ENCODE assay signal across 1 cellular context in the genomic region with DNA sequence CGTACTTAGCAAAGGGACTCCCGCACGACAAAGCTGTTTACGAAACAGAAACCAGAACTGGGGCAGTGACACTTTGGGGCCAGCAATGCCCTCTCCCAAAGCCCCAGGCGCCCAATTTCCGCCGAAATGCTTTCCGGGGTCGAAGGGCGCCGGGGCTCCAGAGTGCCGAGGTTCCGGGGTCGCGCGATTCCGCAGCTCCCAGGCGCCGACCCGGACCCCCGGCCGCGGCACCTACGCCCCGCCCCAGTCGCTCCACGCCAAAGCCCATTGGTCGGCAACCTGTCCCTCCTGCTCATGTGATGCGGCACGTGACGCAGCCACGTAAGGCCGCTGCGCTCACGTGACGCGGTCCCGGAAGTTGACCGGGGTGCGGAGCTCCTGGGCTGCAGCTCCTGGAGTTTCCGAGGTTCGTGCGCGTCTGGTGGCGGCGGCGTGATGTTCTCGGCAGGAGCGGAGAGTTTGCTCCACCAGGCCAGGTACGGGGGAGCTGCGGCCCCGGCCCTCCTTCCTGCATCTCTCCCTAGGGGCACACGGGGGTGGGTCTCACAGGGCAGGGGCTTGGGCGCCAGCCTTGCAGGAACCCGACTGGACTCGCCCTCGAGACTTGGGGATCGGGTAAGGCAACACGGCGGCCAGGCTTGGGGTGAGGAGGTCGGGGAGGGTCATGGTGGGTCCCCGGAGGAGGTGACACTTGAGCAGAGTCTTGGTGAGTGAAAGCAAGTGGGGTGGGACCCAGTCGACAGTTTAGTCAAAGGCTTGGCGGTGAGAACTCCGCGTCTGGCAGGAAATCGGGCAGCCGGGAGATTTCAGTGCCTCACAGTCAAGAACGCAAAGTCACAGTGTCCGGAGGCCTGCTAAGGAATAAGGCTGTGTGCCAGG.
A peak's percentile ranks its signal among the peaks of the same experiment; 100 is the strongest.
TF ChIP-seq lines count a peak whose summit lies in the region.

A gene with protein sequence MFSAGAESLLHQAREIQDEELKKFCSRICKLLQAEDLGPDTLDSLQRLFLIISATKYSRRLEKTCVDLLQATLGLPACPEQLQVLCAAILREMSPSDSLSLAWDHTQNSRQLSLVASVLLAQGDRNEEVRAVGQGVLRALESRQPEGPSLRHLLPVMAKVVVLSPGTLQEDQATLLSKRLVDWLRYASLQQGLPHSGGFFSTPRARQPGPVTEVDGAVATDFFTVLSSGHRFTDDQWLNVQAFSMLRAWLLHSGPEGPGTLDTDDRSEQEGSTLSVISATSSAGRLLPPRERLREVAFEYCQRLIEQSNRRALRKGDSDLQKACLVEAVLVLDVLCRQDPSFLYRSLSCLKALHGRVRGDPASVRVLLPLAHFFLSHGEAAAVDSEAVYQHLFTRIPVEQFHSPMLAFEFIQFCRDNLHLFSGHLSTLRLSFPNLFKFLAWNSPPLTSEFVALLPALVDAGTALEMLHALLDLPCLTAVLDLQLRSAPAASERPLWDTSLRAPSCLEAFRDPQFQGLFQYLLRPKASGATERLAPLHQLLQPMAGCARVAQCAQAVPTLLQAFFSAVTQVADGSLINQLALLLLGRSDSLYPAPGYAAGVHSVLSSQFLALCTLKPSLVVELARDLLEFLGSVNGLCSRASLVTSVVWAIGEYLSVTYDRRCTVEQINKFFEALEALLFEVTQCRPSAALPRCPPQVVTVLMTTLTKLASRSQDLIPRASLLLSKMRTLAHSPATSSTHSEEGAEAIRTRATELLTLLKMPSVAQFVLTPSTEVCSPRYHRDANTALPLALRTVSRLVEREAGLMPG (plus strand): TSS at position 343 of the 879 bp plus-strand sequence. CDS start 93 bp downstream, at position 436.

TF ChIP-seq in K562, 482 proteins besides CTCF, POLR2A, EP300 and RAD21 (continued from another document and continues in another):
- TF ChIP-seq, protein P1, sequence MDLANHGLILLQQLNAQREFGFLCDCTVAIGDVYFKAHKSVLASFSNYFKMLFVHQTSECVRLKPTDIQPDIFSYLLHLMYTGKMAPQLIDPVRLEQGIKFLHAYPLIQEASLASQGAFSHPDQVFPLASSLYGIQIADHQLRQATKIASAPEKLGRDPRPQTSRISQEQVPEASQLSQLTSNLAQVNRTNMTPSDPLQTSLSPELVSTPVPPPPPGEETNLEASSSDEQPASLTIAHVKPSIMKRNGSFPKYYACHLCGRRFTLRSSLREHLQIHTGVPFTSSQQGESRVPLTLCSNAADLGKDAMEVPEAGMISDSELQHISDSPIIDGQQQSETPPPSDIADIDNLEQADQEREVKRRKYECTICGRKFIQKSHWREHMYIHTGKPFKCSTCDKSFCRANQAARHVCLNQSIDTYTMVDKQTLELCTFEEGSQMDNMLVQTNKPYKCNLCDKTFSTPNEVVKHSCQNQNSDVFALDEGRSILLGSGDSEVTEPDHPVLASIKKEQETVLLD (IDR thresholded peaks at IDR 0.05) = peak; percentile 50; the same call in 1 of the 2 replicates
- TF ChIP-seq ATF1 (CRISPR knock-in tag; IDR thresholded peaks at IDR 0.05) (no peak), ATF1 (tag; IDR thresholded peaks at IDR 0.05) (peak; percentile 97), ZKSCAN1 (IDR thresholded peaks at IDR 0.05; ENCODE audit: low read depth, low read length) (peak; percentile 8; the same call in 1 of the 2 replicates), ZKSCAN8 (CRISPR knock-in tag; IDR thresholded peaks at IDR 0.05) (no peak), ETV6 (IDR thresholded peaks at IDR 0.05; ENCODE audit: borderline replicate concordance in 1 of 2, low read depth in 2 of 2, low read length in 1 of 2) (no peak), ETV6 (CRISPR knock-in tag; IDR thresholded peaks at IDR 0.05; ENCODE audit: borderline replicate concordance) (no peak), U2AF1 (optimal IDR thresholded peaks at IDR 0.05; ENCODE audit: low read depth, low read length) (peak; percentile 23), RHOXF2B (CRISPR knock-in tag; conservative IDR thresholded peaks at IDR 0.05) (peak; percentile 50; the same call in 1 of the 2 replicates), RBBP5 (IDR thresholded peaks at IDR 0.05; ENCODE audit: borderline replicate concordance, insufficient read depth, low read length, poor library complexity, severe bottlenecking) (peak; percentile 88), TAF9B (IDR thresholded peaks at IDR 0.05; ENCODE audit: partially characterized antibody) (peak; percentile 85), KDM2B (CRISPR knock-in tag; IDR thresholded peaks at IDR 0.05) (peak; percentile 44; the same call in 1 of the 2 replicates), ZSCAN29 (IDR thresholded peaks at IDR 0.05) (0 out of 2 replicates have a peak, but pooled peaks have one; percentile 20), ZBTB12 (CRISPR knock-in tag; IDR thresholded peaks at IDR 0.05) (peak; percentile 72), SREBF1 (IDR thresholded peaks at IDR 0.05; ENCODE audit: borderline replicate concordance, low read depth, low read length) (peak; percentile 97), KDM4B (IDR thresholded peaks at IDR 0.05; ENCODE audit: borderline replicate concordance in 2 of 2, low read depth in 1 of 2) (peak in 1 of 2 experiments; percentile 95; a peak in 1 of 4 replicates), NR2C2 (CRISPR knock-in tag; IDR thresholded peaks at IDR 0.05) (peak; percentile 90), NR2C2 (tag; IDR thresholded peaks at IDR 0.05) (peak; percentile 99), GTF2F1 (IDR thresholded peaks at IDR 0.05; ENCODE audit: low read depth, low read length) (no peak), SP1 (CRISPR knock-in tag; IDR thresholded peaks at IDR 0.05) (peak; percentile 74), ZFP1 (CRISPR knock-in tag; IDR thresholded peaks at IDR 0.05) (no peak), CXXC5 (CRISPR knock-in tag; IDR thresholded peaks at IDR 0.05) (peak; percentile 100), HDGF (IDR thresholded peaks at IDR 0.05) (no peak), FIP1L1 (IDR thresholded peaks at IDR 0.05; ENCODE audit: low read depth, low read length, poor library complexity, severe bottlenecking) (peak; percentile 76), SUPT5H (IDR thresholded peaks at IDR 0.05) (peak; percentile 82), GABPA (tag; conservative IDR thresholded peaks at IDR 0.05; ENCODE audit: low read depth) (peak; percentile 94), LEF1 (IDR thresholded peaks at IDR 0.05) (peak; percentile 88), TBP (optimal IDR thresholded peaks at IDR 0.05; ENCODE audit: low read depth, low read length) (peak; percentile 60), ZNF175 (CRISPR knock-in tag; IDR thresholded peaks at IDR 0.05; ENCODE audit: low read depth) (0 out of 2 replicates have a peak, but pooled peaks have one; percentile 37), TCF7 (IDR thresholded peaks at IDR 0.05; ENCODE audit: borderline replicate concordance) (peak; percentile 56; the same call in 1 of the 2 replicates), SAFB2 (IDR thresholded peaks at IDR 0.05; ENCODE audit: borderline replicate concordance, low read depth, low read length, severe bottlenecking) (no peak), HCFC1 (IDR thresholded peaks at IDR 0.05; ENCODE audit: low read depth, low read length) (peak; percentile 72), SP2 (IDR thresholded peaks at IDR 0.05; ENCODE audit: extremely low read depth, low read depth, low read length, poor library complexity, severe bottlenecking) (peak; percentile 66), POLR2AphosphoS5 (IDR thresholded peaks at IDR 0.05; ENCODE audit: control insufficient read depth, insufficient read depth, low read depth, low read length) (peak; percentile 50), GATAD2A (IDR thresholded peaks at IDR 0.05) (peak; percentile 64; the same call in 1 of the 2 replicates), SOX6 (IDR thresholded peaks at IDR 0.05) (peak; percentile 61; the same call in 1 of the 2 replicates), CREB5 (CRISPR knock-in tag; IDR thresholded peaks at IDR 0.05) (no peak), ZNF644 (tag; IDR thresholded peaks at IDR 0.05; ENCODE audit: low read depth) (no peak), ID3 (CRISPR knock-in tag; IDR thresholded peaks at IDR 0.05) (no peak), ID3 (tag; IDR thresholded peaks at IDR 0.05) (0 out of 2 replicates have a peak, but pooled peaks have one; percentile 17)
- TF ChIP-seq, protein P2, sequence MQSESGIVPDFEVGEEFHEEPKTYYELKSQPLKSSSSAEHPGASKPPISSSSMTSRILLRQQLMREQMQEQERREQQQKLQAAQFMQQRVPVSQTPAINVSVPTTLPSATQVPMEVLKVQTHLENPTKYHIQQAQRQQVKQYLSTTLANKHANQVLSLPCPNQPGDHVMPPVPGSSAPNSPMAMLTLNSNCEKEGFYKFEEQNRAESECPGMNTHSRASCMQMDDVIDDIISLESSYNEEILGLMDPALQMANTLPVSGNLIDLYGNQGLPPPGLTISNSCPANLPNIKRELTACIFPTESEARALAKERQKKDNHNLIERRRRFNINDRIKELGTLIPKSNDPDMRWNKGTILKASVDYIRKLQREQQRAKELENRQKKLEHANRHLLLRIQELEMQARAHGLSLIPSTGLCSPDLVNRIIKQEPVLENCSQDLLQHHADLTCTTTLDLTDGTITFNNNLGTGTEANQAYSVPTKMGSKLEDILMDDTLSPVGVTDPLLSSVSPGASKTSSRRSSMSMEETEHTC (IDR thresholded peaks at IDR 0.05) = peak; percentile 96
- TF ChIP-seq, protein P3, sequence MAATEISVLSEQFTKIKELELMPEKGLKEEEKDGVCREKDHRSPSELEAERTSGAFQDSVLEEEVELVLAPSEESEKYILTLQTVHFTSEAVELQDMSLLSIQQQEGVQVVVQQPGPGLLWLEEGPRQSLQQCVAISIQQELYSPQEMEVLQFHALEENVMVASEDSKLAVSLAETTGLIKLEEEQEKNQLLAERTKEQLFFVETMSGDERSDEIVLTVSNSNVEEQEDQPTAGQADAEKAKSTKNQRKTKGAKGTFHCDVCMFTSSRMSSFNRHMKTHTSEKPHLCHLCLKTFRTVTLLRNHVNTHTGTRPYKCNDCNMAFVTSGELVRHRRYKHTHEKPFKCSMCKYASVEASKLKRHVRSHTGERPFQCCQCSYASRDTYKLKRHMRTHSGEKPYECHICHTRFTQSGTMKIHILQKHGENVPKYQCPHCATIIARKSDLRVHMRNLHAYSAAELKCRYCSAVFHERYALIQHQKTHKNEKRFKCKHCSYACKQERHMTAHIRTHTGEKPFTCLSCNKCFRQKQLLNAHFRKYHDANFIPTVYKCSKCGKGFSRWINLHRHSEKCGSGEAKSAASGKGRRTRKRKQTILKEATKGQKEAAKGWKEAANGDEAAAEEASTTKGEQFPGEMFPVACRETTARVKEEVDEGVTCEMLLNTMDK (IDR thresholded peaks at IDR 0.05; ENCODE audit: borderline replicate concordance, insufficient read depth, low read depth, low read length, poor library complexity, severe bottlenecking) = peak; percentile 54
- TF ChIP-seq, protein P4, sequence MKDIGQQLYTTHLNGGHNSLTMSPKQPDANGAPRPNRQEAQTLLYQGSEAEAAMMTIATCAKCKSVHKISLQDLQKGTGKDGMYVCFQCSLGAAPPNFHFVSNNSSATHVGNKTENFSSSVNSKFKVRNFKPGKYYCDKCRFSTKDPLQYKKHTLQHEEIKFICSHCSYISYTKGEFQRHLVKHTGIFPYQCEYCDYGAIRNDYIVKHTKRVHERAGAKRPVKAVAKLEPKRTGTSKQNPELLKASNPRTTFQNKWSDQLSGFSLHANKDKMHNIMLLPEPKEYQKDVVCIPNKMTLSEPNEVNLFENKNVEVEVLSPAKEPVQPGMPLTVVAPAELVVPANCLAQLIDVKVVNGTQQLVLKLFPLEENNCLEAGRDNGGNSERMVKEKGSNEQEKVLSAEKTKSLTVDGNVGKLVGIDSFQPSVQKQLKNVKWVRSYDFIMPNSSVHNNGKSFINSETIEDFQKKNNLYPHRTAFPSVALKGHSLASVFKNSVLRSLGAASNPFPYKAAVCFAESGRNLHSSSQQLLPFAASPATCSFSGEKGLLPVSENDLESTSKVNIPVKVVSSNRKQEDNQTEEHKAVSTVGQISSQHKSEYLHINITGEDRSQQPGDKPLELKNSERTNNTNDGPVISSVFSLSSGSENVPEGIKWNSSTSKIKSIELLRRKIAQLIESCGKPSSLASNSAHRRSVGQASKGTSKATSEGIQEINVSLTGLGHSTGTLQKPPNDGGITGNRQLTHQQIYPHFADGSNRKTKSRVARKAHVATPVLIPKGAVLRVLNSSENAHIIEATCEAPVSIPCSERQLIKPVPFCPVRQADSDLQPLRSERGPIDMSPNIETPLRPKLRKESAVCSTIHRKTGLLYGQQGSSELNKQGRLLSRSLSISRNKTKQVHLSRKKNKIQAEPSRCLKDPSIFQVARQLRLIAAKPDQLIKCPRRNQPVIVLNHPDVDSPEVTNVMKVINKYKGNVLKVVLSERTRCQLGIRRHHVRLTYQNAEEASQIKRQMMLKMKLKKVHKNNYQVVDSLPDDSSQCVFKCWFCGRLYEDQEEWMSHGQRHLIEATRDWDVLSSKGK (CRISPR knock-in tag; IDR thresholded peaks at IDR 0.05) = no peak
- TF ChIP-seq, protein P5, sequence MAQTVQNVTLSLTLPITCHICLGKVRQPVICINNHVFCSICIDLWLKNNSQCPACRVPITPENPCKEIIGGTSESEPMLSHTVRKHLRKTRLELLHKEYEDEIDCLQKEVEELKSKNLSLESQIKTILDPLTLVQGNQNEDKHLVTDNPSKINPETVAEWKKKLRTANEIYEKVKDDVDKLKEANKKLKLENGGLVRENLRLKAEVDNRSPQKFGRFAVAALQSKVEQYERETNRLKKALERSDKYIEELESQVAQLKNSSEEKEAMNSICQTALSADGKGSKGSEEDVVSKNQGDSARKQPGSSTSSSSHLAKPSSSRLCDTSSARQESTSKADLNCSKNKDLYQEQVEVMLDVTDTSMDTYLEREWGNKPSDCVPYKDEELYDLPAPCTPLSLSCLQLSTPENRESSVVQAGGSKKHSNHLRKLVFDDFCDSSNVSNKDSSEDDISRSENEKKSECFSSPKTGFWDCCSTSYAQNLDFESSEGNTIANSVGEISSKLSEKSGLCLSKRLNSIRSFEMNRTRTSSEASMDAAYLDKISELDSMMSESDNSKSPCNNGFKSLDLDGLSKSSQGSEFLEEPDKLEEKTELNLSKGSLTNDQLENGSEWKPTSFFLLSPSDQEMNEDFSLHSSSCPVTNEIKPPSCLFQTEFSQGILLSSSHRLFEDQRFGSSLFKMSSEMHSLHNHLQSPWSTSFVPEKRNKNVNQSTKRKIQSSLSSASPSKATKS (CRISPR knock-in tag; IDR thresholded peaks at IDR 0.05) = no peak
